9 cellular contexts compared by ENCODE assay signal in the genomic region with DNA sequence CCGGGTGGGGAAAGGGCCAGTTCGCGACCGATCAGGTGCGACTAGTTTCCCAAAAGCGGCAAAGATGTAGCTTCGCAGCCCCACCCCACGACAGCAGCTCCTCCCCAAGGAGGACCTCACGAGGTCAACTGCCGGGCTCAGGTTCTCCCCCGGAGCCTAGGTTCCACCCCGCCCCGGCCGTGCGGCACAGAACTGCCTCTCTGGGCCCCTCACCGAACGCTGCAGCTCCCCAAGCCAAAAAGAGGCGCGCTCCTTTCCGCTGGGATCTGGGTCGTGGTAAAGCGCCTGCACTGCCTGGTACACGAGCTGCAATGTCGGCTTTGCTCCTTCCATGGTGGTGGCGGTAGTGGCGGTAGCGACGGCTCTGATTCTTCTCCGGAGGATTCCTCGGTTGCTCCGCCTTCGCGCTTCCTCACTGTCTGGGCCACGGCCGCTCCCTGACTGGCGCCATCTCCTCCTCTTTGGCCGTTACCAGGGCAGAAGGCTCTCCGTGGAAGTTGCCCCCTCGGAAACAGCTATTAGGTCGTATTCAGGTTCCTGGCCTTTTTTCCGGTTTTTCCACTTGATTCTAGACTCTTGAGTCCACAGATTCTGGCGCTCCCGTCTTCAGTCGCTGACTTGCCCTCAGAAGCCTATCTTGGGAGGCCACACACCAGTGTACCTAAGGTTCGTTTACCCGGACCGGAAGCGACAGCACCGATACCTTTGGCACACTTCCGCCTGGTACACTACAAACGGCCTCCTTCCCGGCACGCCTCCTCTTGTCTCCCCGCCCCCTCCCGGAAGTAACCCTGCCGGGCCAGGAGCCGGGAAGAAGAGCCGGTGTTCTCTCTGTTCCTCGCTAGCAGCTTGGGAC.
DNase-seq lines count a peak whose midpoint lies in the region; ATAC-seq and FAIRE-seq lines count a peak whose summit lies in the region.
"Had no signal": no experiment of that assay in that cellular context is flagged by ENCODE, and none has a peak within 500 bp of the region (broad histone marks: within the 10 kb centered on the region; RNA-seq: fewer than 3 reads in every experiment).

A gene (minus strand): TSS at position 674 of the 856 bp plus-strand sequence. CDS start 341 bp downstream, at position 333.

- peak; percentile 93 for DNase-seq in AG08396 (ENCODE audit: low spot score)
- DNase-seq in NCI-H345 (lab: John Stamatoyannopoulos, UW), result peak; percentile 95
- DNase-seq in activated CD4-positive, CD25-positive, alpha-beta regulatory T cell (lab: John Stamatoyannopoulos, UW), result peak; percentile 76 to 85 (median 81)
- DNase-seq in central memory CD4-positive, alpha-beta T cell, result peak; percentile 84
- peak; percentile 90 for DNase-seq in stimulated activated CD4-positive, alpha-beta T cell treated with anti-CD3 and anti-CD28 coated beads, Interleukin-12 subunit alpha, Interleukin-12 subunit beta, amount 100 ng/mL, for 4 hours

- FAIRE-seq in islet of Langerhans (lab: Jason Lieb, UNC), result peak; percentile 38
- FAIRE-seq: TTC549 had no signal

- ATAC-seq in GM18909 (IDR thresholded peaks at IDR 0.05; ENCODE audit: poor library complexity, unreplicated experiment) (peak; percentile 89), HG03175 (IDR thresholded peaks at IDR 0.05; ENCODE audit: unreplicated experiment) (peak; percentile 86)

Comparison
In these comparisons a context has a peak if more than half of its experiments do, and no peak if none do; other contexts are left out.
1. Peak in every context shown above with its lines: DNase-seq and ATAC-seq.